ENCODE assay signal across 8 cellular contexts in genomic region chr3:114179575-114179974, GRCh38. TPM values are rescaled to one million over a fixed set of nuclear protein-coding genes. Genes with fewer than 3 reads are reported as not detected.
DNase-seq lines count a peak whose midpoint lies in the region; ATAC-seq, FAIRE-seq and TF ChIP-seq lines count a peak whose summit lies in the region.

No MANE protein-coding gene starts in this region.

- H3K4me3 ChIP-seq in AG04450 (ENCODE audit: low read depth, low read length) (no peak overlapping the region), GM12875 (ENCODE audit: low read depth, low read length) (no peak overlapping the region), small intestine (ENCODE audit: low read depth in 1 of 2, low read length in 2 of 2) (no peak overlapping the region)

- H3K27ac ChIP-seq in AG04450 (ENCODE audit: low read depth, low read length) = no peak overlapping the region
- H3K27ac ChIP-seq in small intestine (ENCODE audit: low read depth in 1 of 2, low read length in 1 of 2) = no peak overlapping the region

- DNase-seq in AG04450 (ENCODE audit: low read depth, low spot score) = peak; percentile 2
- peak; percentile 2 for DNase-seq in NCI-H345 treated with DMSO at 0.1 percent for 48 hours (lab: John Stamatoyannopoulos, UW; ENCODE audit: unreplicated experiment)
- DNase-seq in dermis blood vessel endothelial cell = peak; percentile 50
- peak; percentile 3 for DNase-seq in small intestine
- no peak for DNase-seq in GM10248 (ENCODE audit: extremely low spot score)
- DNase-seq in frontal cortex (ENCODE audit: low spot score in 2 of 2) = no peak

- no peaks in the 10 kb centered on the region for H3K27me3 ChIP-seq in AG04450 (ENCODE audit: control insufficient read depth, insufficient read depth, low read length)
- H3K27me3 ChIP-seq in small intestine (ENCODE audit: control insufficient read depth in 2 of 2, insufficient read depth in 2 of 2, low read length in 2 of 2) = no peaks in the 10 kb centered on the region

- FAIRE-seq in small intestine (lab: Jason Lieb, UNC) = no peak
- no peak for FAIRE-seq in frontal cortex (lab: Jason Lieb, UNC)

- H3K36me3 ChIP-seq in small intestine (ENCODE audit: control insufficient read depth in 2 of 2, insufficient read depth in 2 of 2, low read length in 2 of 2) = no peaks in the 10 kb centered on the region

- CTCF ChIA-PET in AG04450 (lab: Charles Lee) (interaction anchor here (0.9 to 1.4 kb wide), 5 partner anchors 13 to 335 kb away, joined by 3 to 8 read pairs (median 3); no protein-coding TSS in a partner anchor), GM10248 (lab: Yijun Ruan, JAX) (interaction anchor here (1.3 kb wide), 1 partner anchor 25 kb away, joined by 3 read pairs; no protein-coding TSS in a partner anchor)

- TF ChIP-seq CTCF in AG04450 (IDR thresholded peaks at IDR 0.05; ENCODE audit: low read depth, low read length) (peak; percentile 44), GM12875 (IDR thresholded peaks at IDR 0.05; ENCODE audit: borderline replicate concordance, insufficient read depth, low read depth, low read length) (peak; percentile 37; the same call in 1 of the 2 replicates), GM10248 (IDR thresholded peaks at IDR 0.05; ENCODE audit: control extremely low read depth, extremely low read depth, low read depth, missing control alignments) (no peak)

- no peaks in the 10 kb centered on the region for H3K9me3 ChIP-seq in AG04450 (ENCODE audit: control insufficient read depth, insufficient read depth, low read length)
- no peaks in the 10 kb centered on the region for H3K9me3 ChIP-seq in small intestine (ENCODE audit: control insufficient read depth, low read depth)

- 26 to 38% (median 35%) methylated on average over 2 of the region's 2 CpGs for WGBS in small intestine, 3 donors

- H3K4me1 ChIP-seq in small intestine (ENCODE audit: control insufficient read depth in 2 of 2, insufficient read depth in 1 of 2, low read depth in 1 of 2, low read length in 1 of 2) = no peaks in the 10 kb centered on the region

- ATAC-seq in GM18858 (IDR thresholded peaks at IDR 0.05; ENCODE audit: unreplicated experiment) = no peak

- POLR2A ChIA-PET in AG04450 (lab: Yijun Ruan, JAX) = no interaction called here
- POLR2A ChIA-PET in GM10248 (lab: Yijun Ruan, JAX) = no interaction called here

RNA-seq across cellular contexts. Expression of gene DRD3, which starts 0.7 kb away (rescaled TPM):
- polyA plus RNA-seq in AG04450 (2011; rRNA removed) (not detected in 2 replicates), small intestine (not detected)
- polyA minus RNA-seq in AG04450 (2011; rRNA and poly(A)+ RNA removed) = not detected in 2 replicates
- total RNA-seq in dermis blood vessel endothelial cell (not detected in 2 replicates), frontal cortex (0.82 TPM)

RNA-seq across cellular contexts. Expression of gene ZNF80, which starts 57.8 kb away (rescaled TPM):
- polyA plus RNA-seq in AG04450 (2011; rRNA removed) (not detected in 2 replicates), small intestine (under 1 TPM in 1 of 3 donors, not detected in 2; 0.01 TPM)
- not detected in 2 replicates for polyA minus RNA-seq in AG04450 (2011; rRNA and poly(A)+ RNA removed)
- total RNA-seq in dermis blood vessel endothelial cell (not detected in 2 replicates), frontal cortex (not detected)

Comparison
In these comparisons a context has a peak if more than half of its experiments do, and no peak if none do; other contexts are left out.
1. DNase-seq: peak in AG04450 (single experiment), NCI-H345 treated with DMSO at 0.1 percent for 48 hours (single experiment), dermis blood vessel endothelial cell (single experiment) and small intestine (single experiment); none in GM10248 (single experiment) and frontal cortex (0 of 2).